In the genomic region with DNA sequence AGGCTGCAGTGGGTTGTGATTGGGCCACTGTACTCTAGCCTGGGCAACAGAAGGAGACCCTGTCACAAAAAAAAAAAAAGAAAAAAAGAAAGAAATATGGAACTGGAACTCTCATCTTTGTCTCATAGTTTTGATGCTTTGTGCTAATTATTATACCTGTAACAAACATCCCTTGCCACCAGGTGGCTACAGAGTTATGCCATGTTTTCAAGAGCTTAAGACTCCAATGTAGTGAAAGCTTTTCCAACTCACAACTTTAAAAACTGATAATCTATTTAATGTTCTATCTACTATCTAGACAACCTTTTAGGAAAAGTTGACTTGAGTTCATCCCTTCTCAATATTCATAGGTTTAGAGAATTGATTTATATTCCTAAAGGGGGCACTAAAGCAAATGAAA, we compare ENCODE assay signal across 8 cellular contexts. TPM values are rescaled to one million over a fixed set of nuclear protein-coding genes. Genes with fewer than 3 reads are reported as not detected.
A peak's percentile ranks its signal among the peaks of the same experiment; 100 is the strongest.
DNase-seq lines count a peak whose midpoint lies in the region; ATAC-seq and TF ChIP-seq lines count a peak whose summit lies in the region.

No MANE protein-coding gene starts in this region.

- H3K4me3 ChIP-seq in DOHH2 (ENCODE audit: low read length): no peak overlapping the region

- H3K9me3 ChIP-seq in DOHH2 (ENCODE audit: control insufficient read depth, insufficient read depth, low read length): no peaks in the 10 kb centered on the region

- no peaks in the 10 kb centered on the region for H3K9me2 ChIP-seq in DOHH2 (replicated peaks; ENCODE audit: control insufficient read depth, low read length)

- no peaks in the 10 kb centered on the region for H4K20me1 ChIP-seq in DOHH2 (ENCODE audit: control insufficient read depth, insufficient read depth, low read depth, low read length)

- ATAC-seq in HG02852 (IDR thresholded peaks at IDR 0.05; ENCODE audit: unreplicated experiment) (peak; percentile 55), HG03280 (IDR thresholded peaks at IDR 0.05; ENCODE audit: unreplicated experiment) (no peak)

- no peaks in the 10 kb centered on the region for H3K27me3 ChIP-seq in DOHH2 (ENCODE audit: control insufficient read depth, low read length)

- no peak overlapping the region for H3K27ac ChIP-seq in DOHH2 (ENCODE audit: low read depth, low read length)

- H3K36me3 ChIP-seq in DOHH2 (ENCODE audit: control insufficient read depth, low read length): no peaks in the 10 kb centered on the region

- H3K4me1 ChIP-seq in DOHH2 (ENCODE audit: control insufficient read depth, low read length): no peaks in the 10 kb centered on the region

- H3F3A ChIP-seq in DOHH2 (ENCODE audit: control insufficient read depth, insufficient read depth): no peaks in the 10 kb centered on the region

- peak; percentile 20 for TF ChIP-seq CTCF in DOHH2 (IDR thresholded peaks at IDR 0.05; ENCODE audit: low read depth, low read length, poor library complexity, severe bottlenecking)

- no peaks in the 10 kb centered on the region for H3K79me2 ChIP-seq in DOHH2 (ENCODE audit: control insufficient read depth, low read length)

- no peak overlapping the region for H3K4me2 ChIP-seq in DOHH2 (ENCODE audit: low read length)

- peak; percentile 9 for DNase-seq in astrocyte of the hippocampus (ENCODE audit: low read depth, low spot score)
- peak; percentile 13 to 41 for DNase-seq in lung microvascular endothelial cell (ENCODE audit: low read depth in 2 of 2)
- no peak for DNase-seq in hepatic stellate cell (ENCODE audit: low spot score)
- no peak for DNase-seq in cortex of kidney (lab: John Stamatoyannopoulos, UW)
- no peak for DNase-seq in T1000 (lab: John Stamatoyannopoulos, UW)

RNA-seq across cellular contexts. Expression of gene HTR2C, which starts 42.4 kb away (rescaled TPM):
- not detected in 2 replicates for total RNA-seq in lung microvascular endothelial cell

Comparison
In these comparisons a context has a peak if more than half of its experiments do, and no peak if none do; other contexts are left out.
1. DNase-seq: peak in astrocyte of the hippocampus (single experiment) and lung microvascular endothelial cell (2 of 2); none in hepatic stellate cell (single experiment), cortex of kidney (single experiment) and T1000 (single experiment).